Comparison of ENCODE assay signal across 1 cellular context in genomic region chr16:51025588-51026290, GRCh38.
TF ChIP-seq lines count a peak whose summit lies in the region.

No MANE protein-coding gene starts in this region.

TF ChIP-seq in GM23338, 12 proteins besides CTCF, POLR2A, EP300 and RAD21 (continued from another document):
- TF ChIP-seq ZNF462 (CRISPR knock-in tag; IDR thresholded peaks at IDR 0.05) (no peak), EZH2phosphoT487 (IDR thresholded peaks at IDR 0.05; ENCODE audit: unreplicated experiment) (no peak), EZH2 (IDR thresholded peaks at IDR 0.05; ENCODE audit: low read depth, unreplicated experiment) (no peak), ZNF331 (CRISPR knock-in tag; IDR thresholded peaks at IDR 0.05; ENCODE audit: low read depth) (no peak), POLR2AphosphoS5 (IDR thresholded peaks at IDR 0.05; ENCODE audit: low read depth) (no peak), JUNB (IDR thresholded peaks at IDR 0.05; ENCODE audit: unreplicated experiment) (no peak), ZNF114 (CRISPR knock-in tag; IDR thresholded peaks at IDR 0.05) (no peak), STAT1 (IDR thresholded peaks at IDR 0.05; ENCODE audit: unreplicated experiment) (no peak)
- TF ChIP-seq, protein P1, sequence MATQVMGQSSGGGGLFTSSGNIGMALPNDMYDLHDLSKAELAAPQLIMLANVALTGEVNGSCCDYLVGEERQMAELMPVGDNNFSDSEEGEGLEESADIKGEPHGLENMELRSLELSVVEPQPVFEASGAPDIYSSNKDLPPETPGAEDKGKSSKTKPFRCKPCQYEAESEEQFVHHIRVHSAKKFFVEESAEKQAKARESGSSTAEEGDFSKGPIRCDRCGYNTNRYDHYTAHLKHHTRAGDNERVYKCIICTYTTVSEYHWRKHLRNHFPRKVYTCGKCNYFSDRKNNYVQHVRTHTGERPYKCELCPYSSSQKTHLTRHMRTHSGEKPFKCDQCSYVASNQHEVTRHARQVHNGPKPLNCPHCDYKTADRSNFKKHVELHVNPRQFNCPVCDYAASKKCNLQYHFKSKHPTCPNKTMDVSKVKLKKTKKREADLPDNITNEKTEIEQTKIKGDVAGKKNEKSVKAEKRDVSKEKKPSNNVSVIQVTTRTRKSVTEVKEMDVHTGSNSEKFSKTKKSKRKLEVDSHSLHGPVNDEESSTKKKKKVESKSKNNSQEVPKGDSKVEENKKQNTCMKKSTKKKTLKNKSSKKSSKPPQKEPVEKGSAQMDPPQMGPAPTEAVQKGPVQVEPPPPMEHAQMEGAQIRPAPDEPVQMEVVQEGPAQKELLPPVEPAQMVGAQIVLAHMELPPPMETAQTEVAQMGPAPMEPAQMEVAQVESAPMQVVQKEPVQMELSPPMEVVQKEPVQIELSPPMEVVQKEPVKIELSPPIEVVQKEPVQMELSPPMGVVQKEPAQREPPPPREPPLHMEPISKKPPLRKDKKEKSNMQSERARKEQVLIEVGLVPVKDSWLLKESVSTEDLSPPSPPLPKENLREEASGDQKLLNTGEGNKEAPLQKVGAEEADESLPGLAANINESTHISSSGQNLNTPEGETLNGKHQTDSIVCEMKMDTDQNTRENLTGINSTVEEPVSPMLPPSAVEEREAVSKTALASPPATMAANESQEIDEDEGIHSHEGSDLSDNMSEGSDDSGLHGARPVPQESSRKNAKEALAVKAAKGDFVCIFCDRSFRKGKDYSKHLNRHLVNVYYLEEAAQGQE (IDR thresholded peaks at IDR 0.05; ENCODE audit: unreplicated experiment) = no peak
